In the genomic region with DNA sequence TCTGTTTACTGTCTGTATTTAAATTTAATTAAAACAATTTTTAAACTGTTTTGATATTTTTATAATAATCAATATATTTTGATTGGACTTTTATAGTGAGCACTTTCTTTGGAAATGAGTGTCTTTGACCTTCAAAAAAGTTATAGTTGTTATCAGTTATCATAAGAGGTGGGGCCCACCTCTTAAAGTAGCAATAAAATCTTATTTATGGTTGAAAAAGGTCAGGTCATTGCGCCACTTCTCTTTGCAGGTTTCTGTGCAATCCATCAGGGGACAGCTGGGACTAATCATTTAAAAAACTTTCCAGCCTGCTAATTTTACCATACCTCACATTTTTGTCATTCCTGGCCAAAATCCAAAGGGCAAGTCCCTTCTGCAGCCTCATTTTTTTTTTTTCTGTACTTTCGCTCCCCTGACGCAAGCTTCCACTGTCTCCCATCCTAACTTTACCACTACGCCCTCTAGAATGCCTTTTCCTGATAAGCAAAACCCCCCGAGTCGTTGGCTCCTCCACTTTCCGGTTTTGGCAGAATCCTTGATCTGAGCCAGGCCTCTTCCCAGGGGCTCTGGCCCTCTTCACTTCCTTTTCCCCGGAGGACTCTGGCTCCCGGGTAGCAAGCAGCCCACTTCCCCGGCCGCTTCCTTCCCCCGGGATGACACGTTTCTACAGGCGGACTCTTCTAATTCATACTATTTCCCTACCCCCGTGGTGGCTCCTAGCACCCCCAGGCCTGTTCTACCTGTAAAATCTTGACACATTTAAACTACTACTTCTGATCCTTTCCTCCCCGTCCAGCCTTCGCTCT, we compare ENCODE assay signal across 8 cellular contexts. TPM values are rescaled to one million over a fixed set of nuclear protein-coding genes. Genes with fewer than 3 reads are reported as not detected.
A peak's percentile ranks its signal among the peaks of the same experiment; 100 is the strongest.
DNase-seq lines count a peak whose midpoint lies in the region; TF ChIP-seq lines count a peak whose summit lies in the region.

No MANE protein-coding gene starts in this region.

- CTCF ChIA-PET in AG04449 (lab: Yijun Ruan, JAX) = interaction anchor here (1.2 to 1.5 kb wide), 2 partner anchors 216 to 222 kb away, joined by 4 read pairs; no protein-coding TSS in a partner anchor

- H3K27me3 ChIP-seq in mononuclear cell (ENCODE audit: insufficient read depth, low read length) = no peaks in the 10 kb centered on the region

- no peaks in the 10 kb centered on the region for H3K9me3 ChIP-seq in mononuclear cell (ENCODE audit: low read depth, low read length)

- peak; percentile 75 for DNase-seq in AG04449 (ENCODE audit: low read depth, low spot score)
- no peak for DNase-seq in GM12864 (ENCODE audit: low read depth)
- peak; percentile 52 to 61 for DNase-seq in Kasumi-1 (lab: John Stamatoyannopoulos, UW)
- peak; percentile 2 for DNase-seq in T-helper 22 cell (ENCODE audit: low read depth)
- peak; percentile 37 for DNase-seq in epidermal melanocyte (ENCODE audit: insufficient read length, low spot score)
- peak; percentile 56 for DNase-seq in ureter (ENCODE audit: low spot score)
- no peak for DNase-seq in GM10266 (ENCODE audit: extremely low spot score)

- peaks cover 25% of the 10 kb centered on the region for H3K4me1 ChIP-seq in mononuclear cell (ENCODE audit: insufficient read depth, low read length)

- TF ChIP-seq CTCF in AG04449 (IDR thresholded peaks at IDR 0.05; ENCODE audit: insufficient read depth, low read length, missing control alignments) (no peak), GM12864 (IDR thresholded peaks at IDR 0.05; ENCODE audit: low read depth, low read length, missing control alignments) (no peak), GM10266 (IDR thresholded peaks at IDR 0.05; ENCODE audit: control insufficient read depth, insufficient read depth, low read depth, missing control alignments) (no peak)

- POLR2A ChIA-PET in AG04449 (lab: Yijun Ruan, JAX) = interaction anchor here (0.9 kb wide), 1 partner anchor 204 kb away, joined by 6 read pairs; no protein-coding TSS in a partner anchor

- H3K4me3 ChIP-seq in AG04449 (ENCODE audit: low read depth, low read length) (peak overlapping the region; percentile 95), GM12864 (ENCODE audit: low read depth, low read length) (peak overlapping the region; percentile 77), mononuclear cell (ENCODE audit: low read length) (peak overlapping the region; percentile 62)

RNA-seq across cellular contexts. Expression of gene SEH1L, which starts 1.1 kb away (rescaled TPM):
- total RNA-seq in mononuclear cell (17.1 TPM), ureter (53.1 TPM)

RNA-seq across cellular contexts. Expression of gene CEP192, which starts 44.4 kb away (rescaled TPM):
- total RNA-seq in mononuclear cell (53.2 TPM), ureter (38.8 TPM)

Comparison
In these comparisons a context has a peak if more than half of its experiments do, and no peak if none do; other contexts are left out.
1. DNase-seq: peak in AG04449 (single experiment), Kasumi-1 (2 of 2), T-helper 22 cell (single experiment), epidermal melanocyte (single experiment) and ureter (single experiment); none in GM12864 (single experiment) and GM10266 (single experiment).
2. Peak in every context shown above with its lines, with median percentiles within 50 percentile points of each other: H3K4me3 ChIP-seq.